8 cellular contexts compared by ENCODE assay signal in the genomic region with DNA sequence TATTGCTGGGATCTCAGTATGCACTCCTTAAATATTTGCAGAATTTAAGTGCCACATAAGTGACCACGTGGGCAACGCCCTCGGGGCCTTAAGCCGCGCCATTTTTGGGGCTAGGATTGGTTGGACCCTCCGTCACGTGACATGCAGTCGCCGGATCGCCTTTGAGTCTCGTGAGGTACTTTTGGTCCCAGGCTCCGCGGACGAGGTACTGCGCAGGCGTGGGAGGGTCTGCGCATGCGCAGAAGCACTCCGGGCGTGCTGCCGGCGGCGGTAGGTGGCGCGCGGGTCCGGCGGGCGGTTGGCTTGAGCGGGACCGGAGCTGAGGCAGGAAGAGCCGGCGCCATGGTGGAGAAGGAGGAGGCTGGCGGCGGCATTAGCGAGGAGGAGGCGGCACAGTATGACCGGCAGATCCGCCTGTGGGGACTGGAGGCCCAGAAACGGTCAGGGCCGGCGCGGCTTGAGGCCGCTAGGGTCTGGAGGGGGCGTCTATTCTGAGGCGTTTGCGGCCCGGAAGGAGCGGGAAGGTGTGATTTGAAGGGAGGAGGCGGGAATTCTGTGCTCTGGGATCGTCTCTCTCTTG. TPM values are rescaled to one million over a fixed set of nuclear protein-coding genes. Genes with fewer than 3 reads are reported as not detected.
DNase-seq lines count a peak whose midpoint lies in the region; ATAC-seq lines count a peak whose summit lies in the region.

SAE1 (plus strand) TSS at position 247 of the 580 bp plus-strand sequence; CDS start at position 343, 96 bp downstream.

- peaks cover 4 to 38% (median 32%) of the 10 kb centered on the region in 11 experiments; a peak in 17 of 22 replicates for H3K36me3 ChIP-seq in BLaER1 treated with 17β-estradiol and CSF1 and Interleukin-3, amounts not matched to agents 10 nM and 100 nM

- intact Hi-C loops in dendritic cell treated with granulocyte-macrophage colony-stimulating factor and Interleukin-4, amounts not matched to agents 40 ng/mL and 50 ng/mL, for 4 days (cut with micrococcal nuclease): no loop called here

- POLR2A ChIA-PET in activated CD4-positive, alpha-beta T cell treated with anti-CD3 and anti-CD28 coated beads, Interleukin-2, amount 10 ng/mL, durations not matched to agents 7 days and 5 days (lab: Charles Lee): no interaction called here

- peak within 1 kb of the TSS; percentile 74 to 97 (median 94) for H3K27ac ChIP-seq in BLaER1 treated with 17β-estradiol and CSF1 and Interleukin-3, amounts not matched to agents 10 nM and 100 nM

- H3K4me1 ChIP-seq in BLaER1 treated with 17β-estradiol and CSF1 and Interleukin-3, amounts not matched to agents 10 nM and 100 nM: peaks cover 32 to 42% (median 40%) of the 10 kb centered on the region in 10 experiments

- peaks cover 46% of the 10 kb centered on the region for H3K4me1 Mint-ChIP-seq in activated CD4-positive, alpha-beta T cell treated with anti-CD3 and anti-CD28 coated beads, Interleukin-2, amount 10 ng/mL, durations not matched to agents 7 days and 5 days
- H3K4me1 Mint-ChIP-seq in dendritic cell treated with granulocyte-macrophage colony-stimulating factor and Interleukin-4, amounts not matched to agents 40 ng/mL and 50 ng/mL, for 4 days (ENCODE audit: low read depth): peaks cover 43% of the 10 kb centered on the region

- peak within 1 kb of the TSS; percentile 99 for H3K27ac Mint-ChIP-seq in activated CD4-positive, alpha-beta T cell treated with anti-CD3 and anti-CD28 coated beads, Interleukin-2, amount 10 ng/mL, durations not matched to agents 7 days and 5 days
- peak within 1 kb of the TSS; percentile 92 for H3K27ac Mint-ChIP-seq in dendritic cell treated with granulocyte-macrophage colony-stimulating factor and Interleukin-4, amounts not matched to agents 40 ng/mL and 50 ng/mL, for 4 days

- 0 out of 22 replicates have a peak, but pooled peaks cover 0 to 6% (median 0%) of the 10 kb centered on the region in 11 experiments for H3K9me3 ChIP-seq in BLaER1 treated with 17β-estradiol and CSF1 and Interleukin-3, amounts not matched to agents 10 nM and 100 nM (replicated peaks in 1 of 11)

- DNase-seq in NCI-H69 (lab: John Stamatoyannopoulos, UW) (peak; percentile 99), left lobe of liver (ENCODE audit: low spot score) (peak; percentile 96)
- DNase-seq in activated CD4-positive, alpha-beta T cell treated with anti-CD3 and anti-CD28 coated beads, Interleukin-2, amount 10 ng/mL, durations not matched to agents 7 days and 5 days: peak; percentile 92
- peak; percentile 80 for DNase-seq in stimulated activated CD4-positive, alpha-beta T cell treated with anti-CD3 and anti-CD28 coated beads, Interleukin-2, amount 100 ng/mL, for 4 hours (ENCODE audit: low read depth)

- peak within 1 kb of the TSS; percentile 72 to 95 (median 86) for H3K4me3 ChIP-seq in BLaER1 treated with 17β-estradiol and CSF1 and Interleukin-3, amounts not matched to agents 10 nM and 100 nM

- peak within 1 kb of the TSS; percentile 87 to 98 (median 95) for H3K9ac ChIP-seq in BLaER1 treated with 17β-estradiol and CSF1 and Interleukin-3, amounts not matched to agents 10 nM and 100 nM

- H3K27me3 ChIP-seq in BLaER1 treated with 17β-estradiol and CSF1 and Interleukin-3, amounts not matched to agents 10 nM and 100 nM: no peaks in the 10 kb centered on the region

- ATAC-seq in GM19324 (IDR thresholded peaks at IDR 0.05; ENCODE audit: low FRiP score, unreplicated experiment) (peak; percentile 93), HG03520 (IDR thresholded peaks at IDR 0.05; ENCODE audit: unreplicated experiment) (peak; percentile 80), left lobe of liver (peak; percentile 93)

- peaks cover 28 to 47% (median 45%) of the 10 kb centered on the region in 11 experiments; a peak in 21 of 22 replicates for H4K20me1 ChIP-seq in BLaER1 treated with 17β-estradiol and CSF1 and Interleukin-3, amounts not matched to agents 10 nM and 100 nM

- peaks cover 40% of the 10 kb centered on the region for H3K36me3 Mint-ChIP-seq in activated CD4-positive, alpha-beta T cell treated with anti-CD3 and anti-CD28 coated beads, Interleukin-2, amount 10 ng/mL, durations not matched to agents 7 days and 5 days (ENCODE audit: low read depth)
- peaks cover 49% of the 10 kb centered on the region for H3K36me3 Mint-ChIP-seq in dendritic cell treated with granulocyte-macrophage colony-stimulating factor and Interleukin-4, amounts not matched to agents 40 ng/mL and 50 ng/mL, for 4 days (ENCODE audit: low read depth)

- peaks cover 3% of the 10 kb centered on the region for H3K9me3 Mint-ChIP-seq in activated CD4-positive, alpha-beta T cell treated with anti-CD3 and anti-CD28 coated beads, Interleukin-2, amount 10 ng/mL, durations not matched to agents 7 days and 5 days
- H3K9me3 Mint-ChIP-seq in dendritic cell treated with granulocyte-macrophage colony-stimulating factor and Interleukin-4, amounts not matched to agents 40 ng/mL and 50 ng/mL, for 4 days: no peaks in the 10 kb centered on the region

- CTCF ChIA-PET in activated CD4-positive, alpha-beta T cell treated with anti-CD3 and anti-CD28 coated beads, Interleukin-2, amount 10 ng/mL, durations not matched to agents 7 days and 5 days (lab: Charles Lee): interaction anchor here (0.7 to 3.4 kb wide), 16 partner anchors 12 to 118 kb away, joined by 3 to 24 read pairs (median 4); partner anchors contain the start of gene ZC3H4

- no peaks in the 10 kb centered on the region for H3K27me3 Mint-ChIP-seq in activated CD4-positive, alpha-beta T cell treated with anti-CD3 and anti-CD28 coated beads, Interleukin-2, amount 10 ng/mL, durations not matched to agents 7 days and 5 days
- H3K27me3 Mint-ChIP-seq in dendritic cell treated with granulocyte-macrophage colony-stimulating factor and Interleukin-4, amounts not matched to agents 40 ng/mL and 50 ng/mL, for 4 days: peaks cover 2% of the 10 kb centered on the region

- peak within 1 kb of the TSS; percentile 74 to 98 (median 92) for H3K4me2 ChIP-seq in BLaER1 treated with 17β-estradiol and CSF1 and Interleukin-3, amounts not matched to agents 10 nM and 100 nM

- H3K4me3 Mint-ChIP-seq in activated CD4-positive, alpha-beta T cell treated with anti-CD3 and anti-CD28 coated beads, Interleukin-2, amount 10 ng/mL, durations not matched to agents 7 days and 5 days: peak within 1 kb of the TSS; percentile 99
- H3K4me3 Mint-ChIP-seq in dendritic cell treated with granulocyte-macrophage colony-stimulating factor and Interleukin-4, amounts not matched to agents 40 ng/mL and 50 ng/mL, for 4 days: peak within 1 kb of the TSS; percentile 95

RNA-seq across cellular contexts. Expression of gene SAE1, which starts in this region (rescaled TPM):
- 100 to 1,000 TPM; 162 to 168 TPM for total RNA-seq in activated CD4-positive, alpha-beta T cell treated with anti-CD3 and anti-CD28 coated beads, Interleukin-2, amount 10 ng/mL, durations not matched to agents 7 days and 5 days
- 22.0 TPM for total RNA-seq in left lobe of liver

Comparison
In these comparisons a context has a peak if more than half of its experiments do, and no peak if none do; other contexts are left out.
1. Peak in every context shown above with its lines: DNase-seq, ATAC-seq, H3K4me3 ChIP-seq and H3K27ac ChIP-seq.